Comparison of ENCODE assay signal across 34 cellular contexts in genomic region chr10:33055636-33056035, GRCh38.
DNase-seq lines count a peak whose midpoint lies in the region; ATAC-seq, FAIRE-seq and TF ChIP-seq lines count a peak whose summit lies in the region.
"Had no signal": no experiment of that assay in that cellular context is flagged by ENCODE, and none has a peak within 500 bp of the region (broad histone marks: within the 10 kb centered on the region; RNA-seq: fewer than 3 reads in every experiment).

No MANE protein-coding gene starts in this region.

- TF ChIP-seq CTCF in choroid plexus epithelial cell (conservative IDR thresholded peaks at IDR 0.05; ENCODE audit: low read depth, low read length) = no peak

- no peaks in the 10 kb centered on the region for H3K27me3 ChIP-seq in right cardiac atrium (ENCODE audit: control insufficient read depth, insufficient read depth)
- H3K27me3 ChIP-seq: breast epithelium, neural progenitor cell, SJSA1, tibial artery had no signal

- no peak overlapping the region for H3K27ac Mint-ChIP-seq in stimulated activated naive CD8-positive, alpha-beta T cell treated with anti-CD3 and anti-CD28 coated beads, Interleukin-15, amount 100 ng/mL, for 72 hours
- H3K27ac Mint-ChIP-seq: activated naive CD8-positive, alpha-beta T cell treated with anti-CD3 and anti-CD28 coated beads, Interleukin-2, amount 50 U/mL, for 24 hours; activated T-cell treated with anti-CD3 and anti-CD28 coated beads, Interleukin-2, amount 50 U/mL, for 24 hours; neural progenitor cell had no signal

- H3K4me3 ChIP-seq in choroid plexus epithelial cell (ENCODE audit: low read depth, low read length) (no peak overlapping the region), right cardiac atrium (ENCODE audit: low read length) (no peak overlapping the region)
- H3K4me3 ChIP-seq: breast epithelium, neural progenitor cell, SJSA1, tibial artery had no signal

- H3K9me3 Mint-ChIP-seq in stimulated activated naive CD8-positive, alpha-beta T cell treated with anti-CD3 and anti-CD28 coated beads, Interleukin-15, amount 100 ng/mL, for 72 hours = no peaks in the 10 kb centered on the region
- H3K9me3 Mint-ChIP-seq: activated naive CD8-positive, alpha-beta T cell treated with anti-CD3 and anti-CD28 coated beads, Interleukin-2, amount 50 U/mL, for 24 hours; activated T-cell treated with anti-CD3 and anti-CD28 coated beads, Interleukin-2, amount 50 U/mL, for 24 hours; neural progenitor cell had no signal

- H3K4me1 Mint-ChIP-seq in stimulated activated naive CD8-positive, alpha-beta T cell treated with anti-CD3 and anti-CD28 coated beads, Interleukin-15, amount 100 ng/mL, for 72 hours = no peaks in the 10 kb centered on the region

- H3K4me3 Mint-ChIP-seq in stimulated activated naive CD8-positive, alpha-beta T cell treated with anti-CD3 and anti-CD28 coated beads, Interleukin-15, amount 100 ng/mL, for 72 hours = no peak overlapping the region
- H3K4me3 Mint-ChIP-seq: activated naive CD8-positive, alpha-beta T cell treated with anti-CD3 and anti-CD28 coated beads, Interleukin-2, amount 50 U/mL, for 24 hours; activated T-cell treated with anti-CD3 and anti-CD28 coated beads, Interleukin-2, amount 50 U/mL, for 24 hours; neural progenitor cell had no signal

- no peak overlapping the region for H3K27ac ChIP-seq in right cardiac atrium (ENCODE audit: low read length)
- H3K27ac ChIP-seq: breast epithelium, neural progenitor cell, SJSA1, tibial artery had no signal

- ATAC-seq in right cardiac atrium = no peak
- no peak for ATAC-seq in stimulated activated naive CD8-positive, alpha-beta T cell treated with anti-CD3 and anti-CD28 coated beads, Interleukin-15, amount 100 ng/mL, for 72 hours
- ATAC-seq: activated naive CD8-positive, alpha-beta T cell treated with anti-CD3 and anti-CD28 coated beads, Interleukin-2, amount 50 U/mL, for 24 hours; HCT116; left colon had no signal

- H3K9me3 ChIP-seq in right cardiac atrium (ENCODE audit: control insufficient read depth, low read length) = no peaks in the 10 kb centered on the region
- H3K9me3 ChIP-seq: breast epithelium, SJSA1, tibial artery had no signal

- H3K4me1 ChIP-seq in right cardiac atrium (ENCODE audit: control insufficient read depth, insufficient read depth, low read length) = no peaks in the 10 kb centered on the region
- H3K4me1 ChIP-seq: breast epithelium, neural progenitor cell, tibial artery had no signal

- intact Hi-C loops in right cardiac atrium (cut with DNase I) = no loop called here

- H3K27me3 Mint-ChIP-seq in stimulated activated naive CD8-positive, alpha-beta T cell treated with anti-CD3 and anti-CD28 coated beads, Interleukin-15, amount 100 ng/mL, for 72 hours = peaks cover 28% of the 10 kb centered on the region
- H3K27me3 Mint-ChIP-seq: activated T-cell treated with anti-CD3 and anti-CD28 coated beads, Interleukin-2, amount 50 U/mL, for 24 hours had no signal

- no peak for FAIRE-seq in H54 (lab: Jason Lieb, UNC)
- FAIRE-seq: colon, G401.6, GM19239, HTR-8/SVneo had no signal

- DNase-seq in EH (ENCODE audit: low read depth) (peak; percentile 75), LHCN-M2 (ENCODE audit: low read depth) (peak; percentile 59), choroid plexus epithelial cell (ENCODE audit: low read depth) (peak; percentile 39), non-pigmented ciliary epithelial cell (ENCODE audit: low read depth) (peak; percentile 36), H54 (ENCODE audit: insufficient read length, low spot score) (no peak), right cardiac atrium (no peak)
- no peak for DNase-seq in stimulated activated naive CD8-positive, alpha-beta T cell treated with anti-CD3 and anti-CD28 coated beads, Interleukin-15, amount 100 ng/mL, for 72 hours
- no peak for DNase-seq in NK-92 treated with Interleukin-12 subunit alpha and Interleukin-12 subunit beta, amount 100 ng/mL, for 24 hours (lab: John Stamatoyannopoulos, UW)
- DNase-seq: activated CD4-positive, alpha-beta T cell treated with anti-CD3 and anti-CD28 coated beads for 4 hours; activated gamma-delta T cell; activated naive CD8-positive, alpha-beta T cell treated with anti-CD3 and anti-CD28 coated beads, Interleukin-2, amount 50 U/mL, for 24 hours; activated T-cell treated with anti-CD3 and anti-CD28 coated beads, Interleukin-2, amount 50 U/mL, for 24 hours; DMS153; effector memory CD4-positive, alpha-beta T cell; foreskin melanocyte; KG1; left colon; mammary epithelial cell; NCI-H1436; NCI-H2081 treated with DMSO at 0.1 percent for 48 hours; NCI-H345; NCI-H748 treated with DMSO at 0.1 percent for 48 hours; posterior cingulate gyrus; stimulated activated CD8-positive, alpha-beta memory T cell treated with anti-CD3 and anti-CD28 coated beads, Interleukin-4, amount 100 ng/mL, for 48 hours; T-helper 2 cell; tibial artery had no signal

- no peak for TF ChIP-seq POLR2A in H54 (IDR thresholded peaks at IDR 0.05; ENCODE audit: low read depth, low read length)

Comparison
In these comparisons a context has a peak if more than half of its experiments do, and no peak if none do; other contexts are left out.
1. DNase-seq: peak in EH (single experiment), LHCN-M2 (single experiment), choroid plexus epithelial cell (single experiment) and non-pigmented ciliary epithelial cell (single experiment); none in H54 (single experiment), right cardiac atrium (0 of 3), stimulated activated naive CD8-positive, alpha-beta T cell treated with anti-CD3 and anti-CD28 coated beads, Interleukin-15, amount 100 ng/mL, for 72 hours (0 of 2) and NK-92 treated with Interleukin-12 subunit alpha and Interleukin-12 subunit beta, amount 100 ng/mL, for 24 hours (single experiment).